In the genomic region with DNA sequence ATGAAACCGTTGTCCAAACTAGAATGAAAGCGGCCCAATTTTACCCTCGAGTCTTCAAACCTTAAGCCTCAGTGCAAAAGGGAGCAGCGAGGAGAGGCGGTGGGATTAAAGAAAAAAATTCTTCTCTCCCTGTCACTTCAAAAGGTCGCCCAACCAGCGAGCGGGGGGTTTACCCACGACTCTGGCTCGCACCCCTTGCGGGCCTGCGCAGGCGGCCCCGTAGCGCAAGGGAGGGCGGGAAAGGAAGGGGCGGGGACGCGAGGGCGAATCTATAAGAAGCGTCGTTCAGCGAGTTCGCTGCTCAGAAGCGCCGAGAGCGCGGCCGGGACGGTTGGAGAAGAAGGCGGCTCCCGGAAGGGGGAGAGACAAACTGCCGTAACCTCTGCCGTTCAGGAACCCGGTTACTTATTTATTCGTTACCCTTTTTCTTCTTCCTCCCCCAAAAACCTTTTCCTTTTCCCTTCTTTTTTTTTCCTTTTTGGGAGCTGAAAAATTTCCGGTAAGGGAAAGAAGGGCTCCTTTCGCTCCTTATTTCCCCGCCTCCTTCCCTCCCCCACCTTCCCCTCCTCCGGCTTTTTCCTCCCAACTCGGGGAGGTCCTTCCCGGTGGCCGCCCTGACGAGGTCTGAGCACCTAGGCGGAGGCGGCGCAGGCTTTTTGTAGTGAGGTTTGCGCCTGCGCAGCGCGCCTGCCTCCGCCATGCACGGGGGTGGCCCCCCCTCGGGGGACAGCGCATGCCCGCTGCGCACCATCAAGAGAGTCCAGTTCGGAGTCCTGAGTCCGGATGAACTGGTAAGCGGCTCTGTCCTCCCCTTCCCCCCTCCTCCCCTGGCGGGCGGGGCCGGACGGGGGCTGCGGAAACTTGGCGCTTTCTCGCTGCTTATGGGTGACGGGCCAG, we compare ENCODE assay signal across 8 cellular contexts. TPM values are rescaled to one million over a fixed set of nuclear protein-coding genes. Genes with fewer than 3 reads are reported as not detected.
DNase-seq lines count a peak whose midpoint lies in the region; ATAC-seq and TF ChIP-seq lines count a peak whose summit lies in the region.

TSS of gene POLR2A (plus strand) at position 300 of the 897 bp plus-strand sequence.

- H3K9me3 ChIP-seq in gastroesophageal sphincter = no peaks in the 10 kb centered on the region

- H3K9me3 Mint-ChIP-seq in activated naive CD4-positive, alpha-beta T cell treated with anti-CD3 and anti-CD28 coated beads, Interleukin-2, amount 10 ng/mL, durations not matched to agents 7 days and 5 days = no peaks in the 10 kb centered on the region

- H3K27me3 ChIP-seq in gastroesophageal sphincter = no peaks in the 10 kb centered on the region

- WGBS in gastroesophageal sphincter (ENCODE audit: low coverage in 1 of 2), 2 donors = 0% methylated on average over 18 to 20 of the region's 68 CpGs

- H3K27me3 Mint-ChIP-seq in activated naive CD4-positive, alpha-beta T cell treated with anti-CD3 and anti-CD28 coated beads, Interleukin-2, amount 10 ng/mL, durations not matched to agents 7 days and 5 days = no peaks in the 10 kb centered on the region

- TF ChIP-seq EP300 in gastroesophageal sphincter (IDR thresholded peaks at IDR 0.05) = no peak

- peak within 1 kb of the TSS; percentile 99 for H3K4me3 Mint-ChIP-seq in activated naive CD4-positive, alpha-beta T cell treated with anti-CD3 and anti-CD28 coated beads, Interleukin-2, amount 10 ng/mL, durations not matched to agents 7 days and 5 days

- no peaks in the 10 kb centered on the region for H3K36me3 ChIP-seq in gastroesophageal sphincter

- ATAC-seq in gastroesophageal sphincter = peak; percentile 86

- TF ChIP-seq CTCF in HFF-Myc (IDR thresholded peaks at IDR 0.05; ENCODE audit: low read depth, low read length, missing control alignments) (no peak), gastroesophageal sphincter (IDR thresholded peaks at IDR 0.05) (peak in 1 of 4 experiments; percentile 25)

- peaks cover 75% of the 10 kb centered on the region for H3K4me1 Mint-ChIP-seq in activated naive CD4-positive, alpha-beta T cell treated with anti-CD3 and anti-CD28 coated beads, Interleukin-2, amount 10 ng/mL, durations not matched to agents 7 days and 5 days

- H3K36me3 Mint-ChIP-seq in activated naive CD4-positive, alpha-beta T cell treated with anti-CD3 and anti-CD28 coated beads, Interleukin-2, amount 10 ng/mL, durations not matched to agents 7 days and 5 days = peaks cover 29% of the 10 kb centered on the region

- peak within 1 kb of the TSS; percentile 89 to 100 (median 98) for H3K27ac ChIP-seq in gastroesophageal sphincter

- H3K4me1 ChIP-seq in gastroesophageal sphincter = peaks cover 2 to 82% (median 31%) of the 10 kb centered on the region in 3 donors

- DNase-seq in GM03348 (ENCODE audit: low spot score) (peak; percentile 100), HFF-Myc (ENCODE audit: extremely low read depth, low read depth) (peak; percentile 92), NAMALWA (ENCODE audit: low spot score) (peak; percentile 92), SK-N-DZ (ENCODE audit: low spot score) (peak; percentile 97), non-pigmented ciliary epithelial cell (ENCODE audit: low read depth) (peak; percentile 87), superior temporal gyrus (ENCODE audit: extremely low spot score) (peak; percentile 98)
- DNase-seq in activated naive CD4-positive, alpha-beta T cell treated with anti-CD3 and anti-CD28 coated beads, Interleukin-2, amount 10 ng/mL, durations not matched to agents 7 days and 5 days = peak; percentile 96

- H3K4me3 ChIP-seq in HFF-Myc (replicated peaks; ENCODE audit: low read depth, low read length) (peak within 1 kb of the TSS; percentile 71), gastroesophageal sphincter (peak within 1 kb of the TSS; percentile 50 to 74)

- CTCF ChIA-PET in activated naive CD4-positive, alpha-beta T cell treated with anti-CD3 and anti-CD28 coated beads, Interleukin-2, amount 10 ng/mL, durations not matched to agents 7 days and 5 days (lab: Charles Lee) = interaction anchor here (2.2 to 2.4 kb wide), 2 partner anchors 48 to 76 kb away, joined by 8 to 13 read pairs; no protein-coding TSS in a partner anchor

- TF ChIP-seq POLR2A in gastroesophageal sphincter (IDR thresholded peaks at IDR 0.05) = peak; percentile 100

- H3K27ac Mint-ChIP-seq in activated naive CD4-positive, alpha-beta T cell treated with anti-CD3 and anti-CD28 coated beads, Interleukin-2, amount 10 ng/mL, durations not matched to agents 7 days and 5 days = peak within 1 kb of the TSS; percentile 100

RNA-seq across cellular contexts. Expression of gene POLR2A, which starts in this region (rescaled TPM):
- 14.2 and 25.5 TPM in 2 replicates for polyA plus RNA-seq in SK-N-DZ (2014; cell fraction: cytosol; rRNA removed)
- 10.4 and 55.0 TPM in 2 replicates for polyA plus RNA-seq in SK-N-DZ (2014; cell fraction: nucleus; rRNA removed)
- total RNA-seq in gastroesophageal sphincter = 10 to 100 TPM; 41.0 to 55.3 (median 47.3) TPM

Comparison
In these comparisons a context has a peak if more than half of its experiments do, and no peak if none do; other contexts are left out.
1. Peak in every context shown above with its lines: DNase-seq, ATAC-seq, H3K4me3 ChIP-seq and H3K27ac ChIP-seq.